12 cellular contexts compared by ENCODE assay signal in genomic region chr20:57432480-57432873, GRCh38. TPM values are rescaled to one million over a fixed set of nuclear protein-coding genes. Genes with fewer than 3 reads are reported as not detected.
DNase-seq lines count a peak whose midpoint lies in the region; ATAC-seq, FAIRE-seq and TF ChIP-seq lines count a peak whose summit lies in the region.
"Had no signal": no experiment of that assay in that cellular context is flagged by ENCODE, and none has a peak within 500 bp of the region (broad histone marks: within the 10 kb centered on the region; RNA-seq: fewer than 3 reads in every experiment).

No MANE protein-coding gene starts in this region.

- H3K36me3 ChIP-seq in HepG2 (replicated peaks in 1 of 2; ENCODE audit: control insufficient read depth in 1 of 2, insufficient read depth in 2 of 2, low read length in 2 of 2) (no peaks in the 10 kb centered on the region), right lobe of liver (no peaks in the 10 kb centered on the region), left ventricle myocardium inferior (no peaks in the 10 kb centered on the region), transverse colon (no peaks in the 10 kb centered on the region)
- H3K36me3 ChIP-seq: esophagus squamous epithelium had no signal

- H3K4me3 ChIP-seq in HepG2 (replicated peaks in 1 of 3; ENCODE audit: insufficient read depth in 1 of 3, low read depth in 2 of 3, low read length in 3 of 3) (no peak overlapping the region), right lobe of liver (no peak overlapping the region), left ventricle myocardium inferior (no peak overlapping the region), transverse colon (no peak overlapping the region)
- H3K4me3 ChIP-seq: esophagus squamous epithelium had no signal

- H3K27me3 ChIP-seq in HepG2 (ENCODE audit: control insufficient read depth in 1 of 2, insufficient read depth in 2 of 2, low read length in 2 of 2): peaks cover 2 to 29% of the 10 kb centered on the region in 2 experiments
- no peaks in the 10 kb centered on the region for H3K27me3 ChIP-seq in right lobe of liver
- H3K27me3 ChIP-seq in left ventricle myocardium inferior (ENCODE audit: low read depth): no peaks in the 10 kb centered on the region
- no peaks in the 10 kb centered on the region for H3K27me3 ChIP-seq in transverse colon
- H3K27me3 ChIP-seq: esophagus squamous epithelium had no signal

- no peak overlapping the region for H3K4me2 ChIP-seq in HepG2 (ENCODE audit: low read depth, low read length)

- no peak overlapping the region for H2AFZ ChIP-seq in HepG2 (ENCODE audit: low read length)
- H2AFZ ChIP-seq: parathyroid adenoma had no signal

- 83% methylated on average over 7 of the region's 7 CpGs for WGBS in HepG2 (ENCODE audit: low lambda C conversion rate)
- 73% methylated on average over 4 of the region's 7 CpGs for WGBS in right lobe of liver (ENCODE audit: insufficient coverage, low coverage, low lambda C conversion rate, missing lambda C conversion rate)
- WGBS in transverse colon (ENCODE audit: low coverage in 1 of 2), 2 donors: 43 to 88% methylated on average over 2 to 7 of the region's 7 CpGs

- ATAC-seq in HepG2 (no peak), right lobe of liver (no peak), activated B cell treated with CpG ODN at 0.5 μM for 24 hours (ENCODE audit: low read depth) (no peak)

- POLR2A ChIA-PET in HepG2 (lab: Yijun Ruan, JAX): no interaction called here
- POLR2A ChIA-PET in activated B cell treated with CpG ODN at 0.5 μM for 24 hours (lab: Charles Lee): interaction anchor here (0.5 to 8.4 kb wide), 12 partner anchors 8 to 275 kb away, joined by 3 to 112 read pairs (median 9); partner anchors contain the start of gene RBM38
- POLR2A ChIA-PET in HEK293T (lab: Yijun Ruan, JAX): no interaction called here

- no peaks in the 10 kb centered on the region for H3K27me3 Mint-ChIP-seq in activated B cell treated with CpG ODN at 0.5 μM for 24 hours

- no peak for DNase-seq in HepG2 (ENCODE audit: low spot score)
- no peak for DNase-seq in right lobe of liver
- no peak for DNase-seq in activated B cell treated with CpG ODN at 0.5 μM for 24 hours
- no peak for DNase-seq in left ventricle myocardium inferior
- DNase-seq in transverse colon: no peak
- no peak for DNase-seq in hippocampal formation (lab: John Stamatoyannopoulos, UW)
- no peak for DNase-seq in HEK293T (ENCODE audit: extremely low spot score)
- DNase-seq in superior temporal gyrus (ENCODE audit: extremely low spot score): no peak
- DNase-seq: mesendoderm, NCI-H510A treated with DMSO at 0.1 percent for 48 hours had no signal

- in situ Hi-C loops in HepG2 (cut with HindIII; ENCODE audit: extremely low pct_ligation_motif_present, low pct_unique_long_range_greater_than_20kb): no loop called here
- in situ Hi-C loops in transverse colon (cut with MboI; ENCODE audit: low pct_ligation_motif_present in 1 of 4, low pct_unique_long_range_greater_than_20kb in 1 of 4, low sequenced_read_pairs in 3 of 4): no loop called here

- peaks cover 83% of the 10 kb centered on the region for H3K4me1 Mint-ChIP-seq in activated B cell treated with CpG ODN at 0.5 μM for 24 hours

- peak overlapping the region; percentile 84 for H3K27ac Mint-ChIP-seq in activated B cell treated with CpG ODN at 0.5 μM for 24 hours

- TF ChIP-seq EP300 in HepG2 (IDR thresholded peaks at IDR 0.05; ENCODE audit: low read depth in 2 of 2, low read length in 2 of 2): no peak
- TF ChIP-seq EP300 in HepG2 (CRISPR knock-in tag; IDR thresholded peaks at IDR 0.05; ENCODE audit: borderline replicate concordance): no peak
- TF ChIP-seq EP300 in transverse colon (IDR thresholded peaks at IDR 0.05; ENCODE audit: low read depth): no peak

- FAIRE-seq in HepG2 (lab: Jason Lieb, UNC): no peak

- no peaks in the 10 kb centered on the region for H3K36me3 Mint-ChIP-seq in activated B cell treated with CpG ODN at 0.5 μM for 24 hours (ENCODE audit: low read depth)

- no peaks in the 10 kb centered on the region; the same call in 1 of the 2 replicates for H4K20me1 ChIP-seq in HepG2 (ENCODE audit: insufficient read depth, low read length)

- H3K4me1 ChIP-seq in HepG2 (ENCODE audit: insufficient read depth, low read length) (peaks cover 76% of the 10 kb centered on the region), right lobe of liver (peaks cover 0 to 27% (median 7%) of the 10 kb centered on the region in 4 donors), left ventricle myocardium inferior (peaks cover 44% of the 10 kb centered on the region), transverse colon (peaks cover 20 to 30% (median 22%) of the 10 kb centered on the region in 4 donors)
- H3K4me1 ChIP-seq: parathyroid adenoma had no signal

- TF ChIP-seq CTCF in HepG2 (CRISPR knock-in tag; IDR thresholded peaks at IDR 0.05) (no peak), right lobe of liver (IDR thresholded peaks at IDR 0.05) (no peak), activated B cell treated with CpG ODN at 0.5 μM for 24 hours (IDR thresholded peaks at IDR 0.05) (no peak), left ventricle myocardium inferior (IDR thresholded peaks at IDR 0.05; ENCODE audit: borderline replicate concordance) (no peak), transverse colon (IDR thresholded peaks at IDR 0.05) (no peak)

- no peak for TF ChIP-seq RAD21 in HepG2 (CRISPR knock-in tag; IDR thresholded peaks at IDR 0.05)

- CTCF ChIA-PET in HepG2 (lab: Yijun Ruan, JAX; ENCODE audit: low intra/inter-chr PET ratio, low total read pairs) (no interaction called here), activated B cell treated with CpG ODN at 0.5 μM for 24 hours (lab: Charles Lee) (interaction anchor here (1.2 to 4.4 kb wide), 5 partner anchors 29 to 63 kb away, joined by 3 to 36 read pairs (median 9); no protein-coding TSS in a partner anchor), HEK293T (lab: Yijun Ruan, JAX) (no interaction called here)

- H3K4me3 Mint-ChIP-seq in activated B cell treated with CpG ODN at 0.5 μM for 24 hours: peak overlapping the region; percentile 59

- no peak overlapping the region for H3K27ac ChIP-seq in HepG2 (ENCODE audit: extremely low read length, insufficient read depth, low read length)
- H3K27ac ChIP-seq in right lobe of liver: no peak overlapping the region
- peak overlapping the region; percentile 73 for H3K27ac ChIP-seq in left ventricle myocardium inferior (replicated peaks)
- peak overlapping the region; percentile 30 to 53 (median 45) for H3K27ac ChIP-seq in transverse colon
- H3K27ac ChIP-seq: parathyroid adenoma had no signal

- no peaks in the 10 kb centered on the region for H3K9me3 Mint-ChIP-seq in activated B cell treated with CpG ODN at 0.5 μM for 24 hours

- H3K9ac ChIP-seq in HepG2 (ENCODE audit: insufficient read depth, low read depth, low read length): no peak overlapping the region
- H3K9ac ChIP-seq: parathyroid adenoma had no signal

- no TSS peak for BruUV-seq in HepG2 (replicated peaks; lab: Mats Ljungman, UMichigan)

- no peak for TF ChIP-seq POLR2A in HepG2 (IDR thresholded peaks at IDR 0.05; ENCODE audit: insufficient read depth in 1 of 2, low read depth in 2 of 2, low read length in 2 of 2)
- TF ChIP-seq POLR2A in right lobe of liver (IDR thresholded peaks at IDR 0.05): no peak
- no peak for TF ChIP-seq POLR2A in transverse colon (IDR thresholded peaks at IDR 0.05)

- intact Hi-C loops in HepG2 (cut with micrococcal nuclease; ENCODE audit: unreplicated experiment): no loop called here
- intact Hi-C loops in right lobe of liver (cut with DNase I): no loop called here
- intact Hi-C loops in activated B cell treated with CpG ODN at 0.5 μM for 24 hours (cut with micrococcal nuclease): loop anchor here (2.0 kb wide), 1 partner anchor 14 kb away; no protein-coding TSS in a partner anchor
- intact Hi-C loops in left ventricle myocardium inferior (cut with micrococcal nuclease): no loop called here
- intact Hi-C loops in transverse colon (cut with DNase I; ENCODE audit: low total_unique reads): no loop called here

- no peaks in the 10 kb centered on the region for H3K79me2 ChIP-seq in HepG2 (ENCODE audit: insufficient read depth, low read length)
- H3K79me2 ChIP-seq: parathyroid adenoma had no signal

- no peaks in the 10 kb centered on the region for H3K9me3 ChIP-seq in HepG2 (ENCODE audit: low read length)
- no peaks in the 10 kb centered on the region for H3K9me3 ChIP-seq in right lobe of liver
- H3K9me3 ChIP-seq in left ventricle myocardium inferior (replicated peaks): peaks cover 7% of the 10 kb centered on the region
- no peaks in the 10 kb centered on the region for H3K9me3 ChIP-seq in transverse colon
- H3K9me3 ChIP-seq: esophagus squamous epithelium had no signal

TF ChIP-seq in HepG2, 621 proteins besides CTCF, POLR2A, EP300 and RAD21 (continues in another document):
- no peak for TF ChIP-seq MEIS1 (CRISPR knock-in tag; IDR thresholded peaks at IDR 0.05; ENCODE audit: borderline replicate concordance)

TF ChIP-seq in HEK293T, 16 proteins besides CTCF, POLR2A, EP300 and RAD21 (continues in another document):
- no peak for TF ChIP-seq HDGF (IDR thresholded peaks at IDR 0.05; ENCODE audit: borderline replicate concordance)
- TF ChIP-seq L3MBTL2 (conservative IDR thresholded peaks at IDR 0.05): no peak

RNA-seq across cellular contexts. Expression of gene RBM38, which starts 41.3 kb away (rescaled TPM):
- total RNA-seq in HepG2 (2016; rRNA removed; fragmentation: Illumina TruSeq; extraction: Trizol) (29.6 and 34.2 TPM in 2 replicates), right lobe of liver (10 to 100 TPM in 3 of 6 experiments, 1 to 10 TPM in 3; 3.9 to 16.9 (median 9.6) TPM), activated B cell treated with CpG ODN at 0.5 μM for 24 hours (69.6 and 70.7 TPM in 2 replicates), left ventricle myocardium inferior (75.5 TPM), transverse colon (10 to 100 TPM; 26.5 to 37.4 (median 30.4) TPM)
- 29.5 and 32.8 TPM in 2 replicates for total RNA-seq in HepG2 (2016; cell fraction: cytosol; rRNA removed; fragmentation: Illumina TruSeq; extraction: Trizol; ENCODE audit: low read depth)
- 24.0 and 34.3 TPM in 2 replicates for total RNA-seq in HepG2 (2016; cell fraction: insoluble cytoplasmic fraction; rRNA removed; fragmentation: Illumina TruSeq; extraction: Trizol)
- total RNA-seq in HepG2 (2016; cell fraction: membrane; rRNA removed; fragmentation: Illumina TruSeq; extraction: Trizol): 69.5 and 80.5 TPM in 2 replicates
- total RNA-seq in HepG2 (2016; cell fraction: nucleus; rRNA removed; fragmentation: Illumina TruSeq; extraction: Trizol): 16.2 and 19.5 TPM in 2 replicates
- polyA plus RNA-seq in HepG2 (2011; rRNA removed): 24.2 and 30.0 TPM in 2 replicates
- 25.8 and 35.6 TPM in 2 replicates for polyA plus RNA-seq in HepG2 (2011; cell fraction: cytosol; rRNA removed)
- 24.4 and 25.9 TPM in 2 replicates for polyA plus RNA-seq in HepG2 (2011; cell fraction: nucleus; rRNA removed)
- polyA plus RNA-seq in HepG2 (2012): 13.9 and 24.8 TPM in 2 replicates
- 44.0 and 53.1 TPM in 2 replicates for polyA plus RNA-seq in HepG2 (2016; cell fraction: cytosol; fragmentation: Illumina TruSeq; extraction: Trizol; ENCODE audit: low read depth)
- 40.7 and 50.0 TPM in 2 replicates for polyA plus RNA-seq in HepG2 (2016; cell fraction: insoluble cytoplasmic fraction; fragmentation: Illumina TruSeq; extraction: Trizol; ENCODE audit: low read depth)
- polyA plus RNA-seq in HepG2 (2016; cell fraction: membrane; fragmentation: Illumina TruSeq; extraction: Trizol; ENCODE audit: low read depth): 80.4 and 89.1 TPM in 2 replicates
- 34.0 and 39.8 TPM in 2 replicates for polyA plus RNA-seq in HepG2 (2016; cell fraction: nucleus; fragmentation: Illumina TruSeq; extraction: Trizol; ENCODE audit: insufficient read depth, low read depth)
- 9.8 and 33.7 TPM in 2 replicates for polyA minus RNA-seq in HepG2 (2011; rRNA and poly(A)+ RNA removed; ENCODE audit: low replicate concordance)
- 16.2 and 17.4 TPM in 2 replicates for polyA minus RNA-seq in HepG2 (2011; cell fraction: cytosol; rRNA and poly(A)+ RNA removed)
- 6.2 and 7.1 TPM in 2 replicates for polyA minus RNA-seq in HepG2 (2011; cell fraction: nucleus; rRNA and poly(A)+ RNA removed)

Comparison
In these comparisons a context has a peak if more than half of its experiments do, and no peak if none do; other contexts are left out.
1. H3K27ac ChIP-seq: peak in left ventricle myocardium inferior (single experiment) and transverse colon (4 of 4); none in HepG2 (single experiment) and right lobe of liver (0 of 3).